13 cellular contexts compared by ENCODE assay signal in genomic region chr12:51377099-51377984, GRCh38. TPM values are rescaled to one million over a fixed set of nuclear protein-coding genes. Genes with fewer than 3 reads are reported as not detected.
A peak's percentile ranks its signal among the peaks of the same experiment; 100 is the strongest.
DNase-seq lines count a peak whose midpoint lies in the region; ATAC-seq and TF ChIP-seq lines count a peak whose summit lies in the region.
"Had no signal": no experiment of that assay in that cellular context is flagged by ENCODE, and none has a peak within 500 bp of the region (broad histone marks: within the 10 kb centered on the region; RNA-seq: fewer than 3 reads in every experiment).

No MANE protein-coding gene starts in this region.

- no peak overlapping the region for H4K8ac ChIP-seq in neuronal stem cell (ENCODE audit: low read depth, low read length)

- H3K9me3 ChIP-seq in neuronal stem cell (replicated peaks in 1 of 2; ENCODE audit: control insufficient read depth in 2 of 2, insufficient read depth in 1 of 2, low read depth in 1 of 2, low read length in 2 of 2), result peaks cover 0 to 3% of the 10 kb centered on the region in 2 donors
- H3K9me3 ChIP-seq: transverse colon had no signal

- DNase-seq in GM13977 (ENCODE audit: low spot score) (no peak), NCI-H187 (lab: John Stamatoyannopoulos, UW) (peak; percentile 44 to 82), choroid plexus epithelial cell (ENCODE audit: low read depth) (no peak), neuronal stem cell (ENCODE audit: low spot score) (no peak), COLO829 (ENCODE audit: low spot score) (no peak), ACHN (no peak)
- DNase-seq: NCI-H2227 treated with DMSO at 0.1 percent for 48 hours, T-helper 2 cell, transverse colon had no signal

- peak overlapping the region; percentile 60 for H3K14ac ChIP-seq in neuronal stem cell (ENCODE audit: low read length)

- H3K79me1 ChIP-seq in neuronal stem cell (ENCODE audit: low read depth, low read length), result no peaks in the 10 kb centered on the region

- no CpG with 5 or more reads among the region's 11 CpGs for WGBS in neuronal stem cell (ENCODE audit: extremely low coverage in 2 of 2, insufficient read length in 2 of 2, insufficient replicate concordance in 1 of 2), 2 donors

- no peaks in the 10 kb centered on the region for H3K36me3 ChIP-seq in neuronal stem cell (replicated peaks in 1 of 2; ENCODE audit: control insufficient read depth in 2 of 2, insufficient read depth in 2 of 2, low read length in 2 of 2)
- H3K36me3 ChIP-seq: cardiac muscle cell, transverse colon had no signal

- no peak overlapping the region for H3K27ac ChIP-seq in neuronal stem cell (replicated peaks; ENCODE audit: low read length)
- H3K27ac ChIP-seq: cardiac muscle cell, transverse colon had no signal

- no peak overlapping the region for H2BK120ac ChIP-seq in neuronal stem cell (ENCODE audit: low read depth, low read length)

- H3K9ac ChIP-seq in neuronal stem cell (ENCODE audit: low read depth, low read length, poor library complexity), result no peak overlapping the region

- H3K18ac ChIP-seq in neuronal stem cell (ENCODE audit: low read length), result peak overlapping the region; percentile 75

- H3K27me3 ChIP-seq in neuronal stem cell (ENCODE audit: control insufficient read depth in 3 of 3, insufficient read depth in 3 of 3, low read depth in 1 of 3, low read length in 3 of 3), result peaks cover 0 to 40% (median 26%) of the 10 kb centered on the region in 3 experiments
- H3K27me3 ChIP-seq: cardiac muscle cell, transverse colon had no signal

- H2AFZ ChIP-seq in neuronal stem cell (ENCODE audit: low read length), result no peak overlapping the region

- H2BK15ac ChIP-seq in neuronal stem cell (ENCODE audit: low read length), result no peak overlapping the region

- no peak for ATAC-seq in activated CD4-positive, CD25-positive, alpha-beta regulatory T cell treated with anti-CD3 and anti-CD28 coated beads, Interleukin-2, amount 50 U/mL, for 24 hours
- no peak for ATAC-seq in GM21619 (IDR thresholded peaks at IDR 0.05; ENCODE audit: unreplicated experiment)

- peaks cover 0 to 1% of the 10 kb centered on the region in 2 donors for H3K4me1 ChIP-seq in neuronal stem cell (ENCODE audit: control insufficient read depth in 2 of 2, insufficient read depth in 1 of 2, low read depth in 1 of 2, low read length in 2 of 2)
- H3K4me1 ChIP-seq: transverse colon had no signal

- no peak overlapping the region for H3K23ac ChIP-seq in neuronal stem cell (ENCODE audit: low read depth, low read length, poor library complexity)

- peak overlapping the region; percentile 22 for H2AK5ac ChIP-seq in neuronal stem cell (ENCODE audit: low read depth, low read length)

- no peak overlapping the region for H3K4me2 ChIP-seq in neuronal stem cell (ENCODE audit: insufficient read depth, low read length, poor library complexity, severe bottlenecking)

- H2BK5ac ChIP-seq in neuronal stem cell (ENCODE audit: low read length), result no peak overlapping the region

- H4K91ac ChIP-seq in neuronal stem cell (ENCODE audit: low read depth, low read length, poor library complexity), result no peak overlapping the region

- H3K4me3 ChIP-seq in choroid plexus epithelial cell (ENCODE audit: low read depth, low read length) (no peak overlapping the region), neuronal stem cell (ENCODE audit: low read length in 2 of 2) (no peak overlapping the region)
- H3K4me3 ChIP-seq: cardiac muscle cell, transverse colon had no signal

- in situ Hi-C loops in GM13977 (cut with MboI; ENCODE audit: low pct_unique_long_range_greater_than_20kb, low sequenced_read_pairs, unreplicated experiment), result no loop called here
- in situ Hi-C loops in ACHN (cut with HindIII; ENCODE audit: low pct_ligation_motif_present, low pct_unique_long_range_greater_than_20kb, low sequenced_read_pairs), result no loop called here

- no peak overlapping the region for H3K4ac ChIP-seq in neuronal stem cell (ENCODE audit: low read length)

- no peak overlapping the region for H2BK12ac ChIP-seq in neuronal stem cell (ENCODE audit: low read length)

- TF ChIP-seq CTCF in GM13977 (IDR thresholded peaks at IDR 0.05; ENCODE audit: extremely low read depth, insufficient read depth, missing control alignments) (peak; percentile 23), choroid plexus epithelial cell (conservative IDR thresholded peaks at IDR 0.05; ENCODE audit: low read depth, low read length) (peak; percentile 18)

RNA-seq across cellular contexts. Expression of gene GALNT6, which starts 13.9 kb away (rescaled TPM):
- 0.21 TPM for polyA plus RNA-seq in neuronal stem cell (2013, experiment 1 of 2)
- polyA plus RNA-seq in neuronal stem cell (2013, experiment 2 of 2), result 0.03 TPM

RNA-seq across cellular contexts. Expression of gene CELA1, which starts 30.9 kb away (rescaled TPM):
- not detected for polyA plus RNA-seq in neuronal stem cell (2013, experiment 1 of 2)
- polyA plus RNA-seq in neuronal stem cell (2013, experiment 2 of 2), result not detected
- polyA plus RNA-seq: cardiac muscle cell, liver had no signal

RNA-seq across cellular contexts. Expression of gene SLC4A8, which starts 47.3 kb away (rescaled TPM):
- 6.1 TPM for polyA plus RNA-seq in neuronal stem cell (2013, experiment 1 of 2)
- 6.1 TPM for polyA plus RNA-seq in neuronal stem cell (2013, experiment 2 of 2)

RNA-seq across cellular contexts. Expression of gene BIN2, which starts 53.4 kb away (rescaled TPM):
- polyA plus RNA-seq in neuronal stem cell (2013, experiment 1 of 2), result not detected
- polyA plus RNA-seq in neuronal stem cell (2013, experiment 2 of 2), result not detected
- polyA plus RNA-seq: cardiac muscle cell had no signal

Comparison
In these comparisons a context has a peak if more than half of its experiments do, and no peak if none do; other contexts are left out.
1. DNase-seq: peak in NCI-H187 (2 of 2); none in GM13977 (single experiment), choroid plexus epithelial cell (single experiment), neuronal stem cell (single experiment), COLO829 (single experiment) and ACHN (single experiment).